ENCODE assay signal across 9 cellular contexts in the genomic region with DNA sequence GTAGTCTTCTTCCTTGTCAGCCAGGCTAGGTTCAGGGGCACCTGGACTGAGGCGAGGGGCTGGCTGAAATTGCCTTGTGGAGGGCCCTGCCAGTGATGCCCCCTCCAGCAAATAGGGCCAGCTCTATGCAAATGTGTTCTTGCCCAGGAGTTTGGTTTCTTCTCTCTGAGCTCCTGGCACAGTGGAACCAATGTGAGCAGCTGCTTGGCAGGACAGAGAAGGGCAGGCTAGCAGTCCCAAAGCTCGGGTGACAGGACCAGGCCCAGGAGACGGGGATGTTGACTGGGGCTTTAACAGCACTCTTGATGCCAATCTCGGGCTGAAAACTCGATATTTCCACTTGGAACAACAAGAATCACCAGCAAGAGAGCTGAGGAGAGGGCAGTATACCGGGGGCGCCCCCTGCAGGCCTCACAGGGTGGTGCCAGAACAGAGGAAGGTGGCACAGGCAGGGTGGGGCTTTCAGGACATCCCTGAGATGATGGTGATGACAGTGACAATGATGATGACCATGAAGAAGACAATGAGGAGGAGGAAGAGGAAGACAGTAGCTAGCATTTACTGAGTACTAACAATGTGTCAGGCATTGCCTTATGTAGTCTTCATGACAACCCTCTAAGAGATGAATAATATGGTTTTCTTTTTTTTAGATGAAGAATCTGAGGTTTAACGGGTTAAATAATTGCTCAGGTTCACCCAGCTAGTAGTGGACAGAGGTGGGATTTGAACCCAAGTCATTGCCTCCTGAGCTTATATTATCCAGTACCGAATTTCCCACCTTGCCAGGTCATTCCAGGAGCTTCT. TPM values are rescaled to one million over a fixed set of nuclear protein-coding genes. Genes with fewer than 3 reads are reported as not detected.
DNase-seq lines count a peak whose midpoint lies in the region; ATAC-seq and TF ChIP-seq lines count a peak whose summit lies in the region.
"Had no signal": no experiment of that assay in that cellular context is flagged by ENCODE, and none has a peak within 500 bp of the region (broad histone marks: within the 10 kb centered on the region; RNA-seq: fewer than 3 reads in every experiment).

No MANE protein-coding gene starts in this region.

- ATAC-seq in GM23338 (peak; percentile 87), GM19395 (IDR thresholded peaks at IDR 0.05; ENCODE audit: unreplicated experiment) (no peak), HG03095 (IDR thresholded peaks at IDR 0.05; ENCODE audit: unreplicated experiment) (no peak)

- H3K27me3 ChIP-seq in GM23338 (ENCODE audit: insufficient read depth) (peaks cover 47% of the 10 kb centered on the region), neutrophil (peaks cover 55% of the 10 kb centered on the region)

- TF ChIP-seq CTCF in GM23338 (conservative IDR thresholded peaks at IDR 0.05; ENCODE audit: low read depth in 2 of 2) = peak; percentile 98 to 99
- peak; percentile 82 for TF ChIP-seq CTCF in epithelial cell of esophagus (IDR thresholded peaks at IDR 0.05; ENCODE audit: insufficient read depth, low read depth, low read length, missing control alignments)
- peak; percentile 30 for TF ChIP-seq CTCF in neutrophil (IDR thresholded peaks at IDR 0.05)

- H3K4me1 ChIP-seq in GM23338 (ENCODE audit: insufficient read depth) = no peaks in the 10 kb centered on the region
- no peaks in the 10 kb centered on the region for H3K4me1 ChIP-seq in neutrophil (ENCODE audit: control insufficient read depth in 1 of 2, insufficient read depth in 1 of 2, low read depth in 1 of 2, low read length in 1 of 2)

- DNase-seq in DMS53 treated with DMSO at 0.1 percent for 48 hours (lab: John Stamatoyannopoulos, UW; ENCODE audit: unreplicated experiment) (peak; percentile 41), GM23338 (ENCODE audit: low spot score) (peak; percentile 75), NCI-H1694 treated with DMSO at 0.1 percent for 48 hours (lab: John Stamatoyannopoulos, UW) (peak; percentile 50), epithelial cell of esophagus (ENCODE audit: low read depth) (peak; percentile 49)
- DNase-seq in activated CD4-positive, alpha-beta memory T cell treated with anti-CD3 and anti-CD28 coated beads, Interleukin-2, amount 10 ng/mL, durations not matched to agents 7 days and 5 days = peak; percentile 71

- H3K4me3 ChIP-seq in GM23338 (no peak overlapping the region), epithelial cell of esophagus (ENCODE audit: low read length) (no peak overlapping the region), neutrophil (ENCODE audit: low read depth in 1 of 2, low read length in 1 of 2) (no peak overlapping the region)

- peak overlapping the region; percentile 80 for H2AFZ ChIP-seq in GM23338

- CTCF ChIA-PET in activated CD4-positive, alpha-beta memory T cell treated with anti-CD3 and anti-CD28 coated beads, Interleukin-2, amount 10 ng/mL, durations not matched to agents 7 days and 5 days (lab: Charles Lee) = interaction anchor here (0.5 to 10.1 kb wide), 35 partner anchors 8 to 269 kb away, joined by 3 to 112 read pairs (median 4); a partner anchor contains a TSS

- no peak overlapping the region for H3K4me3 Mint-ChIP-seq in GM23338
- no peak overlapping the region for H3K4me3 Mint-ChIP-seq in activated CD4-positive, alpha-beta memory T cell treated with anti-CD3 and anti-CD28 coated beads, Interleukin-2, amount 10 ng/mL, durations not matched to agents 7 days and 5 days
- H3K4me3 Mint-ChIP-seq: T-helper 1 cell treated with Interleukin-12 subunit alpha and Interleukin-12 subunit beta and Interleukin-4 antibody, amounts not matched to agents 30 μg/mL and 1 μg/mL, for 36 hours had no signal

- no peaks in the 10 kb centered on the region for H3K9me3 Mint-ChIP-seq in GM23338
- no peaks in the 10 kb centered on the region for H3K9me3 Mint-ChIP-seq in activated CD4-positive, alpha-beta memory T cell treated with anti-CD3 and anti-CD28 coated beads, Interleukin-2, amount 10 ng/mL, durations not matched to agents 7 days and 5 days
- H3K9me3 Mint-ChIP-seq: T-helper 1 cell treated with Interleukin-12 subunit alpha and Interleukin-12 subunit beta and Interleukin-4 antibody, amounts not matched to agents 30 μg/mL and 1 μg/mL, for 36 hours had no signal

- H3K27me3 Mint-ChIP-seq in GM23338 (ENCODE audit: insufficient read depth, low read depth, poor library complexity) = peaks cover 20% of the 10 kb centered on the region
- peaks cover 63% of the 10 kb centered on the region for H3K27me3 Mint-ChIP-seq in activated CD4-positive, alpha-beta memory T cell treated with anti-CD3 and anti-CD28 coated beads, Interleukin-2, amount 10 ng/mL, durations not matched to agents 7 days and 5 days

- no peak overlapping the region for H3K27ac Mint-ChIP-seq in GM23338
- H3K27ac Mint-ChIP-seq in activated CD4-positive, alpha-beta memory T cell treated with anti-CD3 and anti-CD28 coated beads, Interleukin-2, amount 10 ng/mL, durations not matched to agents 7 days and 5 days = no peak overlapping the region
- H3K27ac Mint-ChIP-seq: T-helper 1 cell treated with Interleukin-12 subunit alpha and Interleukin-12 subunit beta and Interleukin-4 antibody, amounts not matched to agents 30 μg/mL and 1 μg/mL, for 36 hours had no signal

- no peak overlapping the region for H3K27ac ChIP-seq in GM23338 (ENCODE audit: low read depth)
- H3K27ac ChIP-seq in neutrophil = no peak overlapping the region

- H3F3A ChIP-seq in GM23338 (replicated peaks; ENCODE audit: low read depth) = peaks cover 2% of the 10 kb centered on the region; the same call in 1 of the 2 replicates

- H4K20me1 ChIP-seq in GM23338 (replicated peaks; ENCODE audit: insufficient read depth) = no peaks in the 10 kb centered on the region

- POLR2A ChIA-PET in activated CD4-positive, alpha-beta memory T cell treated with anti-CD3 and anti-CD28 coated beads, Interleukin-2, amount 10 ng/mL, durations not matched to agents 7 days and 5 days (lab: Charles Lee) = interaction anchor here (1.1 to 1.6 kb wide), 5 partner anchors 9 to 153 kb away, joined by 3 to 6 read pairs (median 4); a partner anchor contains a TSS

- peaks cover 5% of the 10 kb centered on the region; the same call in 2 of the 3 replicates for H3K4me1 Mint-ChIP-seq in GM23338
- H3K4me1 Mint-ChIP-seq in activated CD4-positive, alpha-beta memory T cell treated with anti-CD3 and anti-CD28 coated beads, Interleukin-2, amount 10 ng/mL, durations not matched to agents 7 days and 5 days = no peaks in the 10 kb centered on the region

- H3K9me2 ChIP-seq in GM23338 (ENCODE audit: insufficient read depth) = no peaks in the 10 kb centered on the region

- H3K36me3 Mint-ChIP-seq in GM23338 (ENCODE audit: low read depth) = no peaks in the 10 kb centered on the region
- H3K36me3 Mint-ChIP-seq in activated CD4-positive, alpha-beta memory T cell treated with anti-CD3 and anti-CD28 coated beads, Interleukin-2, amount 10 ng/mL, durations not matched to agents 7 days and 5 days (ENCODE audit: low read depth) = no peaks in the 10 kb centered on the region

- no peaks in the 10 kb centered on the region for H3K79me2 ChIP-seq in GM23338 (replicated peaks; ENCODE audit: insufficient read depth)

- H3K9me3 ChIP-seq in neutrophil = no peaks in the 10 kb centered on the region

- H3K36me3 ChIP-seq in GM23338 (ENCODE audit: insufficient read depth) (no peaks in the 10 kb centered on the region), neutrophil (no peaks in the 10 kb centered on the region)

- H3K4me2 ChIP-seq in GM23338 = no peak overlapping the region

RNA-seq across cellular contexts. Expression of a gene that starts 2.7 kb away (rescaled TPM):
- 0.08 and 0.24 TPM in 2 replicates for total RNA-seq in GM23338 (2014; rRNA removed; shearing (Covaris generic))
- 0.26 and 0.34 TPM in 2 replicates for polyA plus RNA-seq in GM23338 (2016; fragmentation: Nextera tagmentation; extraction: Ambion mirVana)
- not detected for total RNA-seq in activated CD4-positive, alpha-beta memory T cell treated with anti-CD3 and anti-CD28 coated beads, Interleukin-2, amount 10 ng/mL, durations not matched to agents 7 days and 5 days

RNA-seq across cellular contexts. Expression of a gene that starts 8.6 kb away (rescaled TPM):
- total RNA-seq in GM23338 (2014; rRNA removed; shearing (Covaris generic)) = 1.6 and 2.8 TPM in 2 replicates
- 1.2 and 1.4 TPM in 2 replicates for polyA plus RNA-seq in GM23338 (2016; fragmentation: Nextera tagmentation; extraction: Ambion mirVana)
- not detected for total RNA-seq in activated CD4-positive, alpha-beta memory T cell treated with anti-CD3 and anti-CD28 coated beads, Interleukin-2, amount 10 ng/mL, durations not matched to agents 7 days and 5 days

RNA-seq across cellular contexts. Expression of a gene that starts 19.8 kb away (rescaled TPM):
- total RNA-seq in GM23338 (2014; rRNA removed; shearing (Covaris generic)) = 111 and 120 TPM in 2 replicates
- 38.4 and 41.5 TPM in 2 replicates for polyA plus RNA-seq in GM23338 (2016; fragmentation: Nextera tagmentation; extraction: Ambion mirVana)
- 10 to 100 TPM; 30.5 to 31.6 TPM for total RNA-seq in activated CD4-positive, alpha-beta memory T cell treated with anti-CD3 and anti-CD28 coated beads, Interleukin-2, amount 10 ng/mL, durations not matched to agents 7 days and 5 days

RNA-seq across cellular contexts. Expression of a gene that starts 37.0 kb away (rescaled TPM):
- 17.7 and 18.3 TPM in 2 replicates for total RNA-seq in GM23338 (2014; rRNA removed; shearing (Covaris generic))
- 4.9 and 5.2 TPM in 2 replicates for polyA plus RNA-seq in GM23338 (2016; fragmentation: Nextera tagmentation; extraction: Ambion mirVana)
- not detected for total RNA-seq in activated CD4-positive, alpha-beta memory T cell treated with anti-CD3 and anti-CD28 coated beads, Interleukin-2, amount 10 ng/mL, durations not matched to agents 7 days and 5 days

RNA-seq across cellular contexts. Expression of a gene that starts 46.8 kb away (rescaled TPM):
- total RNA-seq in GM23338 (2014; rRNA removed; shearing (Covaris generic)) = 4.6 and 5.0 TPM in 2 replicates
- polyA plus RNA-seq in GM23338 (2016; fragmentation: Nextera tagmentation; extraction: Ambion mirVana) = 5.0 TPM in 2 replicates
- 1 to 10 TPM; 5.2 to 5.7 TPM for total RNA-seq in activated CD4-positive, alpha-beta memory T cell treated with anti-CD3 and anti-CD28 coated beads, Interleukin-2, amount 10 ng/mL, durations not matched to agents 7 days and 5 days

Comparison
In these comparisons a context has a peak if more than half of its experiments do, and no peak if none do; other contexts are left out.
1. CTCF ChIP-seq: peak in every context shown above with its lines; median percentile 98 in GM23338; 82 in epithelial cell of esophagus; 30 in neutrophil.